12 cellular contexts compared by ENCODE assay signal in the genomic region with DNA sequence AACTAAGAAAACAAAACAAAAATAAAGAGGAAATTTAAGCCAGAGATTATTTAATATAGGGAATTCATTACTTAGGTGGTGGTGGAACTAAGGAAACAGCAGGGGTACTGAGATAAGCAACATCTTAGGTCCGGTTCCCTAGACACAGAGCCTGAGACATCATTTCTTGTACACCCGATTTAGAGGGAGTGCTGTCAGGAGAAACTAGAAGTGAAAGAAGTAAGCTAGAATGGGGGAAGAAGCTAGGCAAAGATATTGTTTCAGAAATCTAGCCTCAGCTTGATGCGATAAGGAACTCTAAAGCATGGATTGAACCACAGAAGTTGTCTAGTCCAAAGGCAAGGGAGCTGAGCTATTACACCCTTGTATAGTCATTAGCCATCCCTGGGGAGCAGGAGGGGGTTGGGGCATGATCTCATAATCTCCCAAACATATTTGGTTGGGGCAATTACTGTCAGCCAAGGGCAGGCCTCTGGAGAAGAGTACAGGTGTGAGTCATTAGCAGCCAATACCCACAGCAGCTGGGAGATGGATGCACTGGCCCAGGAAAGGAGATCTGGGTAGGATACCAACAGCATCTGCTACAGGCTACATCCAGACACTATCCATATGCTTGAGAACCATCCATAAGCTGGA.
DNase-seq lines count a peak whose midpoint lies in the region; ATAC-seq, FAIRE-seq and TF ChIP-seq lines count a peak whose summit lies in the region.
"Had no signal": no experiment of that assay in that cellular context is flagged by ENCODE, and none has a peak within 500 bp of the region (broad histone marks: within the 10 kb centered on the region; RNA-seq: fewer than 3 reads in every experiment).

No MANE protein-coding gene starts in this region.

- no peak overlapping the region for H3K4me2 ChIP-seq in keratinocyte (ENCODE audit: control insufficient read depth, extremely low read depth, insufficient read depth, low read depth, low read length)
- H3K4me2 ChIP-seq: KMS-11 had no signal

- no peak overlapping the region for H2AFZ ChIP-seq in keratinocyte (ENCODE audit: control insufficient read depth, low read length)

- H4K20me1 ChIP-seq in keratinocyte (ENCODE audit: control insufficient read depth, extremely low read depth, insufficient read depth, low read length) = no peaks in the 10 kb centered on the region

- H3K36me3 ChIP-seq in SJCRH30 (no peaks in the 10 kb centered on the region), keratinocyte (ENCODE audit: control insufficient read depth in 2 of 2, extremely low read depth in 1 of 2, insufficient read depth in 2 of 2, low read length in 2 of 2) (peaks cover 0 to 1% of the 10 kb centered on the region in 2 experiments)

- FAIRE-seq in keratinocyte (lab: Jason Lieb, UNC) = peak; percentile 79

- no peak overlapping the region for H3K9ac ChIP-seq in keratinocyte (ENCODE audit: control insufficient read depth, extremely low read depth, insufficient read depth, low read length)
- H3K9ac ChIP-seq: KMS-11 had no signal

- H3K27ac ChIP-seq in SJCRH30 = no peak overlapping the region
- no peak overlapping the region for H3K27ac ChIP-seq in keratinocyte (ENCODE audit: control insufficient read depth, insufficient read depth, low read length)
- H3K27ac ChIP-seq: KMS-11, suprapubic skin had no signal

- H3K4me1 ChIP-seq in SJCRH30 = no peaks in the 10 kb centered on the region; the same call in 1 of the 2 replicates
- H3K4me1 ChIP-seq in keratinocyte (ENCODE audit: control insufficient read depth, extremely low read depth, insufficient read depth, low read length) = peaks cover 8% of the 10 kb centered on the region
- H3K4me1 ChIP-seq: suprapubic skin had no signal

- TF ChIP-seq CTCF in GM10266 (IDR thresholded peaks at IDR 0.05; ENCODE audit: control insufficient read depth, insufficient read depth, low read depth, missing control alignments) = no peak
- no peak for TF ChIP-seq CTCF in keratinocyte (optimal IDR thresholded peaks at IDR 0.05 in 1 of 3, IDR thresholded peaks at IDR 0.05 in 1 of 3, conservative IDR thresholded peaks at IDR 0.05 in 1 of 3; ENCODE audit: extremely low read depth in 1 of 3, insufficient read depth in 2 of 3, low read length in 3 of 3)

- dilution Hi-C loops in keratinocyte (cut with MboI; ENCODE audit: extremely low pct_ligation_motif_present, low sequenced_read_pairs) = no loop called here

- H3K9me1 ChIP-seq in keratinocyte (ENCODE audit: control insufficient read depth, extremely low read depth, insufficient read depth, low read length) = peaks cover 2% of the 10 kb centered on the region

- H3K27me3 ChIP-seq in SJCRH30 (no peaks in the 10 kb centered on the region), keratinocyte (ENCODE audit: control insufficient read depth, extremely low read depth, insufficient read depth, low read length) (no peaks in the 10 kb centered on the region)
- H3K27me3 ChIP-seq: suprapubic skin had no signal

- H3K9me3 ChIP-seq in SJCRH30 (replicated peaks) (no peaks in the 10 kb centered on the region), keratinocyte (ENCODE audit: control insufficient read depth, low read depth, low read length) (no peaks in the 10 kb centered on the region)
- H3K9me3 ChIP-seq: suprapubic skin had no signal

- ATAC-seq in GM19023 (IDR thresholded peaks at IDR 0.05; ENCODE audit: unreplicated experiment) = no peak
- ATAC-seq in Right ventricle myocardium superior (ENCODE audit: poor library complexity) = no peak
- ATAC-seq: activated naive CD8-positive, alpha-beta T cell treated with anti-CD3 and anti-CD28 coated beads, Interleukin-2, amount 50 U/mL, for 24 hours; Right ventricle myocardium inferior had no signal

- intact Hi-C loops in Right ventricle myocardium superior (cut with DNase I) = no loop called here

- H3K79me2 ChIP-seq in keratinocyte (ENCODE audit: control insufficient read depth, insufficient read depth, low read length) = no peaks in the 10 kb centered on the region

- DNase-seq in GM10266 (ENCODE audit: extremely low spot score) (peak; percentile 6), MV-4-11 (lab: John Stamatoyannopoulos, UW) (peak; percentile 49), SJCRH30 (peak; percentile 57 to 60), keratinocyte (ENCODE audit: low read depth, low spot score) (no peak), Right ventricle myocardium superior (no peak), AG20443 (ENCODE audit: low spot score) (no peak)
- DNase-seq: activated CD4-positive, CD25-positive, alpha-beta regulatory T cell treated with anti-CD3 and anti-CD28 coated beads, Interleukin-2, amount 50 U/mL, for 72 hours; activated naive CD8-positive, alpha-beta T cell treated with anti-CD3 and anti-CD28 coated beads, Interleukin-2, amount 50 U/mL, for 24 hours had no signal

- no peak overlapping the region for H3K4me3 ChIP-seq in SJCRH30
- H3K4me3 ChIP-seq in keratinocyte (ENCODE audit: control insufficient read depth in 2 of 3, extremely low read depth in 1 of 3, insufficient read depth in 2 of 3, low read depth in 1 of 3, low read length in 3 of 3) = no peak overlapping the region
- H3K4me3 ChIP-seq: suprapubic skin had no signal

Comparison
In these comparisons a context has a peak if more than half of its experiments do, and no peak if none do; other contexts are left out.
1. DNase-seq: peak in GM10266 (single experiment), MV-4-11 (single experiment) and SJCRH30 (2 of 2); none in keratinocyte (single experiment), Right ventricle myocardium superior (single experiment) and AG20443 (single experiment).